In the genomic region with DNA sequence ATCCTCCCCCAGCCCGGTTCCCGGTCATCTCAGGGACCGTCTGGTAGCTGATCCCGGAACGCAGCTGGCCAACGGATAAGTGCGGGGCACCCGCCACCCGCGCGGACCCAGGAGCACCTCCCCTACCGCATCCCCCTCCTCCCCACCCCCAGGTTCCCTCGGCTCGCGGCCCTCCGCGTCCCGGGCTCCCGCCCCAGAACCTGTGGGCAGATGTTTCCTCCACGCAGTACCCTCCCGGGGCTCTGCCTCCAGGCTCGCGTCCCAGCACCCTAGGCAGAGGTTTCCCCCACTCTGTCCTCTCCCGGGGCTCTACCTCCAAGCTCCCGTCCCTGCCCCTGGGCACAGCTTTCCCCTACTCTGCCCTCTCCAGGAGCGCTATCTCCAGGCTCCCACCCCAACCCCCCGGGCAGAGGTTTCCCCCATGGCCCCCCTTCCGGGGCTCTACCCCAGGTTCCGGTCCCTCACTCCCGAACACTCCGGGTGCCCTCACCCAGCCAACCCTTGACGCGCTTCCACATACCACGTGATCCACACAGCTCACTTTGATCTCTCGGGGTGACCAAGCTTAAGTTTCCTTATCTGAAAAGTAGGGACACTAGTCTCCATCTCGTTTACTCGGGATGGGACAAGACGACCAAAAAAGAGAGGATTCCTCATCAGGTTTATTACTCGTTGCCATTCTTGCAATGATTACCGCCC, we compare ENCODE assay signal across 8 cellular contexts. TPM values are rescaled to one million over a fixed set of nuclear protein-coding genes. Genes with fewer than 3 reads are reported as not detected.
DNase-seq lines count a peak whose midpoint lies in the region; ATAC-seq and TF ChIP-seq lines count a peak whose summit lies in the region.

A gene (minus strand): TSS at position 83 of the 699 bp plus-strand sequence. CDS start 6,105 bp downstream, outside the sequence.

- H3K27me3 ChIP-seq in GM23338 (ENCODE audit: insufficient read depth) (peaks cover 25% of the 10 kb centered on the region), Karpas-422 (ENCODE audit: low read length) (no peaks in the 10 kb centered on the region), foreskin keratinocyte (peaks cover 13% of the 10 kb centered on the region), neuron (ENCODE audit: insufficient read depth, low read length) (peaks cover 14% of the 10 kb centered on the region), subcutaneous abdominal adipose tissue (ENCODE audit: control insufficient read depth in 5 of 5, insufficient read depth in 4 of 5, low read length in 5 of 5) (peaks cover 0 to 2% (median 0%) of the 10 kb centered on the region in 5 donors)

- no peak within 1 kb of the TSS for H3K27ac Mint-ChIP-seq in GM23338

- TF ChIP-seq POLR2A in Raji (IDR thresholded peaks at IDR 0.05; ENCODE audit: insufficient read depth, low read depth, low read length), result peak; percentile 73

- H3K4me2 ChIP-seq in GM23338 (peak within 1 kb of the TSS; percentile 82), Karpas-422 (ENCODE audit: low read depth, low read length, poor library complexity, severe bottlenecking) (peak within 1 kb of the TSS; percentile 95)

- peaks cover 20% of the 10 kb centered on the region for H3K27me3 Mint-ChIP-seq in GM23338 (ENCODE audit: insufficient read depth, low read depth, poor library complexity)

- peaks cover 4% of the 10 kb centered on the region; the same call in 1 of the 3 replicates for H3K36me3 Mint-ChIP-seq in GM23338 (ENCODE audit: low read depth)

- no peaks in the 10 kb centered on the region for H3K9me2 ChIP-seq in GM23338 (ENCODE audit: insufficient read depth)
- H3K9me2 ChIP-seq in Karpas-422 (replicated peaks; ENCODE audit: insufficient read depth, low read length), result no peaks in the 10 kb centered on the region

- ATAC-seq in GM23338, result peak; percentile 91
- ATAC-seq in foreskin keratinocyte, result peak; percentile 96

- no peak for TF ChIP-seq CTCF in GM23338 (conservative IDR thresholded peaks at IDR 0.05; ENCODE audit: low read depth in 2 of 2)
- no peak for TF ChIP-seq CTCF in foreskin keratinocyte (conservative IDR thresholded peaks at IDR 0.05)

- H3K4me3 ChIP-seq in GM23338 (peak within 1 kb of the TSS; percentile 90), Karpas-422 (ENCODE audit: low read length) (peak within 1 kb of the TSS; percentile 82), neuron (ENCODE audit: low read length) (peak within 1 kb of the TSS; percentile 66), subcutaneous abdominal adipose tissue (ENCODE audit: low read depth in 1 of 5, low read length in 5 of 5) (peak within 1 kb of the TSS; percentile 79 to 87 (median 85))

- H3K36me3 ChIP-seq in GM23338 (ENCODE audit: insufficient read depth), result no peaks in the 10 kb centered on the region
- H3K36me3 ChIP-seq in Karpas-422 (ENCODE audit: insufficient read depth, low read length), result no peaks in the 10 kb centered on the region
- no peaks in the 10 kb centered on the region for H3K36me3 ChIP-seq in neuron (ENCODE audit: insufficient read depth, low read length)
- H3K36me3 ChIP-seq in subcutaneous abdominal adipose tissue (ENCODE audit: control insufficient read depth in 5 of 5, insufficient read depth in 5 of 5, low read length in 5 of 5), result no peaks in the 10 kb centered on the region

- H3K79me2 ChIP-seq in GM23338 (replicated peaks; ENCODE audit: insufficient read depth) (no peaks in the 10 kb centered on the region), Karpas-422 (ENCODE audit: low read length) (no peaks in the 10 kb centered on the region; the same call in 1 of the 2 replicates)

- no peaks in the 10 kb centered on the region for H3K9me3 ChIP-seq in Karpas-422 (ENCODE audit: low read length)
- H3K9me3 ChIP-seq in neuron (ENCODE audit: low read length), result no peaks in the 10 kb centered on the region
- H3K9me3 ChIP-seq in subcutaneous abdominal adipose tissue (ENCODE audit: control insufficient read depth in 5 of 5, low read length in 5 of 5), result no peaks in the 10 kb centered on the region

- peak within 1 kb of the TSS; percentile 99 for H2AFZ ChIP-seq in GM23338
- H2AFZ ChIP-seq in Karpas-422 (ENCODE audit: low read length), result peak within 1 kb of the TSS; percentile 96
- H2AFZ ChIP-seq in neuron (ENCODE audit: low read depth, low read length), result peak within 1 kb of the TSS; percentile 74

- peaks cover 8% of the 10 kb centered on the region; the same call in 2 of the 3 replicates for H3K4me1 Mint-ChIP-seq in GM23338

- peak within 1 kb of the TSS; percentile 92 for H3K4me3 Mint-ChIP-seq in GM23338

- H3K27ac ChIP-seq in GM23338 (ENCODE audit: low read depth) (no peak within 1 kb of the TSS), Karpas-422 (ENCODE audit: low read length) (no peak within 1 kb of the TSS), foreskin keratinocyte (peak within 1 kb of the TSS; percentile 51), subcutaneous abdominal adipose tissue (ENCODE audit: low read depth, low read length) (peak within 1 kb of the TSS; percentile 41)

- H3F3A ChIP-seq in GM23338 (replicated peaks; ENCODE audit: low read depth), result no peaks in the 10 kb centered on the region

- H3K4me1 ChIP-seq in GM23338 (ENCODE audit: insufficient read depth) (peaks cover 4% of the 10 kb centered on the region; the same call in 1 of the 2 replicates), Karpas-422 (ENCODE audit: low read length) (peaks cover 10% of the 10 kb centered on the region), foreskin keratinocyte (no peaks in the 10 kb centered on the region), neuron (ENCODE audit: insufficient read depth, low read length) (peaks cover 6% of the 10 kb centered on the region), subcutaneous abdominal adipose tissue (ENCODE audit: control insufficient read depth in 5 of 5, insufficient read depth in 5 of 5, low read length in 5 of 5) (peaks cover 0 to 19% (median 16%) of the 10 kb centered on the region in 5 donors)

- DNase-seq in EH (ENCODE audit: low read depth), result peak; percentile 64
- DNase-seq in GM23338 (ENCODE audit: low spot score), result peak; percentile 93
- DNase-seq in Karpas-422, result peak; percentile 95
- peak; percentile 71 for DNase-seq in activated effector memory CD4-positive, alpha-beta T cell treated with Interleukin-2 at 50 U/mL for 16 hours
- peak; percentile 56 to 76 for DNase-seq in foreskin keratinocyte

- peaks cover 7% of the 10 kb centered on the region; the same call in 2 of the 3 replicates for H3K9me3 Mint-ChIP-seq in GM23338

- H4K20me1 ChIP-seq in GM23338 (replicated peaks; ENCODE audit: insufficient read depth) (no peaks in the 10 kb centered on the region), Karpas-422 (ENCODE audit: insufficient read depth, low read depth, low read length) (no peaks in the 10 kb centered on the region)

- H3K9ac ChIP-seq in Karpas-422 (ENCODE audit: low read length) (peak within 1 kb of the TSS; percentile 95), subcutaneous abdominal adipose tissue (ENCODE audit: low read length in 5 of 5) (peak within 1 kb of the TSS in 4 of 5 donors; percentile 24 to 74 (median 68))

TF ChIP-seq in GM23338, 12 proteins besides CTCF, POLR2A, EP300 and RAD21 (continues in another document):
- TF ChIP-seq JUNB (IDR thresholded peaks at IDR 0.05; ENCODE audit: unreplicated experiment), result no peak

RNA-seq across cellular contexts. Expression of the gene that starts here (rescaled TPM):
- total RNA-seq in GM23338 (2014; rRNA removed; shearing (Covaris generic)), result not detected in 2 replicates
- polyA plus RNA-seq in GM23338 (2016; fragmentation: Nextera tagmentation; extraction: Ambion mirVana) (not detected in 2 replicates), foreskin keratinocyte (not detected in 2 replicates)
- total RNA-seq in Karpas-422 (2014; rRNA removed; shearing (Covaris generic); ENCODE audit: low replicate concordance), result 0.07 TPM in 1 of 2 replicates, not detected in the other
- not detected in 2 replicates for total RNA-seq in foreskin keratinocyte

Comparison
In these comparisons a context has a peak if more than half of its experiments do, and no peak if none do; other contexts are left out.
1. Peak in DNase-seq, ATAC-seq, H3K4me3 ChIP-seq and H3K4me2 ChIP-seq in GM23338; RNA of the gene not detected or under 1 TPM.
2. Peak in DNase-seq, H3K4me3 ChIP-seq, H3K9ac ChIP-seq and H3K4me2 ChIP-seq in Karpas-422; RNA of the gene not detected or under 1 TPM.
3. Peak in DNase-seq, ATAC-seq and H3K27ac ChIP-seq in foreskin keratinocyte; RNA of the gene not detected or under 1 TPM.